9 cellular contexts compared by ENCODE assay signal in genomic region chr15:45333550-45333949, GRCh38. TPM values are rescaled to one million over a fixed set of nuclear protein-coding genes. Genes with fewer than 3 reads are reported as not detected.
DNase-seq lines count a peak whose midpoint lies in the region; ATAC-seq and TF ChIP-seq lines count a peak whose summit lies in the region.
"Had no signal": no experiment of that assay in that cellular context is flagged by ENCODE, and none has a peak within 500 bp of the region (broad histone marks: within the 10 kb centered on the region; RNA-seq: fewer than 3 reads in every experiment).

No MANE protein-coding gene starts in this region.

- no peak overlapping the region for H3K27ac ChIP-seq in osteoblast (ENCODE audit: low read depth, low read length)

- in situ Hi-C loops in GM13976 (cut with MboI; ENCODE audit: low sequenced_read_pairs, unreplicated experiment): no loop called here

- no peak overlapping the region for H3K4me2 ChIP-seq in osteoblast (ENCODE audit: insufficient read depth, low read length)

- TF ChIP-seq CTCF in GM13976 (IDR thresholded peaks at IDR 0.05; ENCODE audit: borderline replicate concordance, control extremely low read depth, extremely low read depth, insufficient read depth, missing control alignments) (no peak), fibroblast of pulmonary artery (IDR thresholded peaks at IDR 0.05; ENCODE audit: low read length, missing control alignments) (no peak), osteoblast (IDR thresholded peaks at IDR 0.05; ENCODE audit: extremely low read depth, low read depth, low read length) (no peak)

- peak; percentile 29 for DNase-seq in GM13976 (ENCODE audit: low spot score)
- DNase-seq in NCI-H82 treated with DMSO at 0.1 percent for 48 hours (lab: John Stamatoyannopoulos, UW; ENCODE audit: unreplicated experiment): peak; percentile 64
- peak; percentile 39 for DNase-seq in fibroblast of pulmonary artery (ENCODE audit: low read depth)
- peak; percentile 41 for DNase-seq in osteoblast (ENCODE audit: insufficient read length, low spot score, missing footprints)
- no peak for DNase-seq in GF-D8 (lab: John Stamatoyannopoulos, UW)
- DNase-seq in NCI-H2029 treated with DMSO at 0.1 percent for 48 hours (lab: John Stamatoyannopoulos, UW): no peak
- no peak for DNase-seq in NCI-H510A treated with DMSO at 0.1 percent for 48 hours (lab: John Stamatoyannopoulos, UW)
- DNase-seq: activated CD4-positive, alpha-beta T cell treated with anti-CD3 and anti-CD28 coated beads, Interleukin-2, amount 50 U/mL, for 4 hours had no signal

- no peaks in the 10 kb centered on the region for H3K9me3 ChIP-seq in osteoblast (ENCODE audit: low read depth, low read length)

- no peaks in the 10 kb centered on the region for H3K36me3 ChIP-seq in osteoblast (ENCODE audit: insufficient read depth, low read length)

- H3K4me3 ChIP-seq in fibroblast of pulmonary artery (replicated peaks; ENCODE audit: low read depth, low read length): no peak overlapping the region
- H3K4me3 ChIP-seq in osteoblast (ENCODE audit: insufficient read depth, low read length): no peak overlapping the region

- H4K20me1 ChIP-seq in osteoblast (ENCODE audit: insufficient read depth, low read length): no peaks in the 10 kb centered on the region

- H3K4me1 ChIP-seq in osteoblast (ENCODE audit: insufficient read depth, low read length): no peaks in the 10 kb centered on the region

- H2AFZ ChIP-seq in osteoblast (ENCODE audit: low read length): no peak overlapping the region

- ATAC-seq in HG02759 (IDR thresholded peaks at IDR 0.05; ENCODE audit: unreplicated experiment): no peak

- H3K79me2 ChIP-seq in osteoblast (ENCODE audit: insufficient read depth, low read length): no peaks in the 10 kb centered on the region

- no peaks in the 10 kb centered on the region for H3K27me3 ChIP-seq in osteoblast (ENCODE audit: insufficient read depth, low read length)

RNA-seq across cellular contexts. Expression of gene GATM, which starts 44.8 kb away (rescaled TPM):
- total RNA-seq in osteoblast: 0.59 and 0.72 TPM in 2 replicates

Comparison
In these comparisons a context has a peak if more than half of its experiments do, and no peak if none do; other contexts are left out.
1. DNase-seq: peak in GM13976 (single experiment), NCI-H82 treated with DMSO at 0.1 percent for 48 hours (single experiment), fibroblast of pulmonary artery (single experiment) and osteoblast (single experiment); none in GF-D8 (single experiment), NCI-H2029 treated with DMSO at 0.1 percent for 48 hours (single experiment) and NCI-H510A treated with DMSO at 0.1 percent for 48 hours (single experiment).